ENCODE assay signal across 11 cellular contexts in genomic region chr3:18134386-18135082, GRCh38.
DNase-seq lines count a peak whose midpoint lies in the region; ATAC-seq and TF ChIP-seq lines count a peak whose summit lies in the region.
"Had no signal": no experiment of that assay in that cellular context is flagged by ENCODE, and none has a peak within 500 bp of the region (broad histone marks: within the 10 kb centered on the region; RNA-seq: fewer than 3 reads in every experiment).

No MANE protein-coding gene starts in this region.

- H3K4me3 ChIP-seq in SJSA1 (no peak overlapping the region), fibroblast of mammary gland (ENCODE audit: control insufficient read depth, low read depth, low read length) (no peak overlapping the region), skeletal muscle satellite cell (ENCODE audit: low read length) (no peak overlapping the region), esophagus muscularis mucosa (no peak overlapping the region)
- H3K4me3 ChIP-seq: thyroid gland had no signal

- H3K27me3 ChIP-seq in SJSA1 (replicated peaks) (no peaks in the 10 kb centered on the region), skeletal muscle satellite cell (ENCODE audit: control insufficient read depth, insufficient read depth, low read length) (no peaks in the 10 kb centered on the region), esophagus muscularis mucosa (no peaks in the 10 kb centered on the region)
- H3K27me3 ChIP-seq: thyroid gland had no signal

- H3K4me1 ChIP-seq in SJSA1 (replicated peaks) (peaks cover 9% of the 10 kb centered on the region), skeletal muscle satellite cell (ENCODE audit: control insufficient read depth, insufficient read depth, low read length) (peaks cover 24% of the 10 kb centered on the region), esophagus muscularis mucosa (no peaks in the 10 kb centered on the region)
- H3K4me1 ChIP-seq: thyroid gland had no signal

- ATAC-seq in GM19463 (IDR thresholded peaks at IDR 0.05; ENCODE audit: unreplicated experiment) = peak; percentile 48
- ATAC-seq in GM19351 (IDR thresholded peaks at IDR 0.05; ENCODE audit: unreplicated experiment) = no peak
- no peak for ATAC-seq in left colon

- intact Hi-C loops in esophagus muscularis mucosa (cut with DNase I) = no loop called here
- intact Hi-C loops in left colon (cut with DNase I, micrococcal nuclease) = no loop called here

- TF ChIP-seq EP300 in esophagus muscularis mucosa (IDR thresholded peaks at IDR 0.05) = no peak

- TF ChIP-seq POLR2A in esophagus muscularis mucosa (IDR thresholded peaks at IDR 0.05; ENCODE audit: low read depth) = no peak

- H3K4me2 ChIP-seq in skeletal muscle satellite cell (ENCODE audit: low read length) = peak overlapping the region; percentile 24

- H3K9ac ChIP-seq in skeletal muscle satellite cell (ENCODE audit: low read depth, low read length) = peak overlapping the region; percentile 33

- H3K27ac ChIP-seq in SJSA1 = peak overlapping the region; percentile 37
- no peak overlapping the region for H3K27ac ChIP-seq in esophagus muscularis mucosa (replicated peaks in 1 of 4)
- H3K27ac ChIP-seq: thyroid gland had no signal

- TF ChIP-seq CTCF in fibroblast of mammary gland (conservative IDR thresholded peaks at IDR 0.05; ENCODE audit: control insufficient read depth, insufficient read depth, low read depth, low read length) (no peak), esophagus muscularis mucosa (IDR thresholded peaks at IDR 0.05) (no peak)

- H3K9me3 ChIP-seq in SJSA1 (replicated peaks) = no peaks in the 10 kb centered on the region
- H3K9me3 ChIP-seq in skeletal muscle satellite cell (replicated peaks; ENCODE audit: low read length) = no peaks in the 10 kb centered on the region
- no peaks in the 10 kb centered on the region for H3K9me3 ChIP-seq in esophagus muscularis mucosa
- H3K9me3 ChIP-seq: thyroid gland had no signal

- DNase-seq in SJSA1 (ENCODE audit: low read depth in 1 of 2, low spot score in 2 of 2) = no peak
- DNase-seq in fibroblast of mammary gland (ENCODE audit: low read depth) = peak; percentile 82
- DNase-seq in stimulated activated CD4-positive, alpha-beta T cell treated with anti-CD3 and anti-CD28 coated beads, Interleukin-1b, Interleukin-23, amount 100 ng/mL, for 48 hours = no peak
- DNase-seq in esophagus muscularis mucosa (ENCODE audit: extremely low spot score) = no peak
- no peak for DNase-seq in left colon
- DNase-seq: amygdala, NCI-H510A treated with DMSO at 0.1 percent for 48 hours, thyroid gland had no signal

- 73% methylated on average over 2 of the region's 2 CpGs for WGBS in esophagus muscularis mucosa

- H3K36me3 ChIP-seq in SJSA1 (no peaks in the 10 kb centered on the region), skeletal muscle satellite cell (ENCODE audit: insufficient read depth, low read length) (no peaks in the 10 kb centered on the region), esophagus muscularis mucosa (no peaks in the 10 kb centered on the region)
- H3K36me3 ChIP-seq: thyroid gland had no signal
